In the genomic region with DNA sequence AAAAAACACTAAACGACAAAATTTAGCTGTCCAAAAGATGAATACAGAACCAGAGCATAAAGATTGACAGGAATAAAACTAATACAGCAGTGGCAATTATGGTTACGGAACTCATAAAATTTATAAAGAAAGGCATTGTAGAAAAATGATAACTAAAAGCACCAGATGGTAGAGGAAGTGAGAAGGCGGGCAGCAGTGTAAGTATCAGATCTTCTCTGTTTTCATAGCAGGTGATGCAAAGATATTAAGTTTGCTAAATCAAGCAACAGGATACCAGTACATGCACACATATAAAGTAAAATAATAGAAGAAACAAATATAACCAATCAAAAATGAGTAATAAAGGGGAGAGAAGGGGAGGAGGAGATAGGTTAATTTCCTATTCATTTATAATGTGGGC, we compare ENCODE assay signal across 1 cellular context.
TF ChIP-seq lines count a peak whose summit lies in the region.

No MANE protein-coding gene starts in this region.

TF ChIP-seq in GM12878, 131 proteins besides CTCF, POLR2A, EP300 and RAD21 (continued from another document):
- TF ChIP-seq, protein P1, sequence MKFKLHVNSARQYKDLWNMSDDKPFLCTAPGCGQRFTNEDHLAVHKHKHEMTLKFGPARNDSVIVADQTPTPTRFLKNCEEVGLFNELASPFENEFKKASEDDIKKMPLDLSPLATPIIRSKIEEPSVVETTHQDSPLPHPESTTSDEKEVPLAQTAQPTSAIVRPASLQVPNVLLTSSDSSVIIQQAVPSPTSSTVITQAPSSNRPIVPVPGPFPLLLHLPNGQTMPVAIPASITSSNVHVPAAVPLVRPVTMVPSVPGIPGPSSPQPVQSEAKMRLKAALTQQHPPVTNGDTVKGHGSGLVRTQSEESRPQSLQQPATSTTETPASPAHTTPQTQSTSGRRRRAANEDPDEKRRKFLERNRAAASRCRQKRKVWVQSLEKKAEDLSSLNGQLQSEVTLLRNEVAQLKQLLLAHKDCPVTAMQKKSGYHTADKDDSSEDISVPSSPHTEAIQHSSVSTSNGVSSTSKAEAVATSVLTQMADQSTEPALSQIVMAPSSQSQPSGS (IDR thresholded peaks at IDR 0.05; ENCODE audit: low read length) = no peak
- TF ChIP-seq, protein P2, sequence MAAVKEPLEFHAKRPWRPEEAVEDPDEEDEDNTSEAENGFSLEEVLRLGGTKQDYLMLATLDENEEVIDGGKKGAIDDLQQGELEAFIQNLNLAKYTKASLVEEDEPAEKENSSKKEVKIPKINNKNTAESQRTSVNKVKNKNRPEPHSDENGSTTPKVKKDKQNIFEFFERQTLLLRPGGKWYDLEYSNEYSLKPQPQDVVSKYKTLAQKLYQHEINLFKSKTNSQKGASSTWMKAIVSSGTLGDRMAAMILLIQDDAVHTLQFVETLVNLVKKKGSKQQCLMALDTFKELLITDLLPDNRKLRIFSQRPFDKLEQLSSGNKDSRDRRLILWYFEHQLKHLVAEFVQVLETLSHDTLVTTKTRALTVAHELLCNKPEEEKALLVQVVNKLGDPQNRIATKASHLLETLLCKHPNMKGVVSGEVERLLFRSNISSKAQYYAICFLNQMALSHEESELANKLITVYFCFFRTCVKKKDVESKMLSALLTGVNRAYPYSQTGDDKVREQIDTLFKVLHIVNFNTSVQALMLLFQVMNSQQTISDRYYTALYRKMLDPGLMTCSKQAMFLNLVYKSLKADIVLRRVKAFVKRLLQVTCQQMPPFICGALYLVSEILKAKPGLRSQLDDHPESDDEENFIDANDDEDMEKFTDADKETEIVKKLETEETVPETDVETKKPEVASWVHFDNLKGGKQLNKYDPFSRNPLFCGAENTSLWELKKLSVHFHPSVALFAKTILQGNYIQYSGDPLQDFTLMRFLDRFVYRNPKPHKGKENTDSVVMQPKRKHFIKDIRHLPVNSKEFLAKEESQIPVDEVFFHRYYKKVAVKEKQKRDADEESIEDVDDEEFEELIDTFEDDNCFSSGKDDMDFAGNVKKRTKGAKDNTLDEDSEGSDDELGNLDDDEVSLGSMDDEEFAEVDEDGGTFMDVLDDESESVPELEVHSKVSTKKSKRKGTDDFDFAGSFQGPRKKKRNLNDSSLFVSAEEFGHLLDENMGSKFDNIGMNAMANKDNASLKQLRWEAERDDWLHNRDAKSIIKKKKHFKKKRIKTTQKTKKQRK (IDR thresholded peaks at IDR 0.05; ENCODE audit: low read depth, low read length) = no peak
- no peak for TF ChIP-seq MEF2A (IDR thresholded peaks at IDR 0.05; ENCODE audit: insufficient read depth, low read depth, low read length)
TF ChIP-seq in GM12878: peak in this region for 0.
